30 cellular contexts compared by ENCODE assay signal in genomic region chr12:108116254-108116653, GRCh38. TPM values are rescaled to one million over a fixed set of nuclear protein-coding genes. Genes with fewer than 3 reads are reported as not detected.
DNase-seq lines count a peak whose midpoint lies in the region; ATAC-seq and TF ChIP-seq lines count a peak whose summit lies in the region.
"Had no signal": no experiment of that assay in that cellular context is flagged by ENCODE, and none has a peak within 500 bp of the region (broad histone marks: within the 10 kb centered on the region; RNA-seq: fewer than 3 reads in every experiment).

No MANE protein-coding gene starts in this region.

- CTCF ChIA-PET in CD8-positive, alpha-beta memory T cell (lab: Charles Lee): no interaction called here

- H3K4me2 ChIP-seq in OCI-LY3 (ENCODE audit: low read length): peak overlapping the region; percentile 56
- H3K4me2 ChIP-seq: A549 had no signal

- H3K27me3 ChIP-seq in OCI-LY3 (ENCODE audit: low read depth, low read length) (no peaks in the 10 kb centered on the region), esophagus muscularis mucosa (no peaks in the 10 kb centered on the region)
- no peaks in the 10 kb centered on the region for H3K27me3 ChIP-seq in CD8-positive, alpha-beta memory T cell (ENCODE audit: insufficient read depth, low read length, poor library complexity, severe bottlenecking)

- no peak for ATAC-seq in GM21447 (IDR thresholded peaks at IDR 0.05; ENCODE audit: unreplicated experiment)
- ATAC-seq: A549; CD8-positive, alpha-beta T cell; GM12878; Panc1 had no signal

- H3K27me3 Mint-ChIP-seq in nephron progenitor cell (ENCODE audit: low read depth, poor library complexity): peaks cover 7% of the 10 kb centered on the region
- peaks cover 11 to 23% of the 10 kb centered on the region in 2 donors for H3K27me3 Mint-ChIP-seq in CD8-positive, alpha-beta memory T cell

- H3K79me2 ChIP-seq in OCI-LY3 (ENCODE audit: low read length): no peaks in the 10 kb centered on the region

- DNase-seq in esophagus muscularis mucosa (ENCODE audit: extremely low spot score) (no peak), nephron progenitor cell (no peak), NAMALWA (ENCODE audit: low spot score) (no peak), NCI-H1694 (lab: John Stamatoyannopoulos, UW) (no peak)
- no peak for DNase-seq in CD8-positive, alpha-beta memory T cell
- DNase-seq: AML-193; C1 segment of cervical spinal cord; CD8-positive, alpha-beta T cell; DMS 273 treated with DMSO at 0.1 percent for 48 hours; DMS79; EL; GDM1; GOT3; HCEC 1CT; IMR-90; NCI-H1105; NCI-H1436 treated with DMSO at 0.1 percent for 48 hours; NCI-H1930; NCI-H2107; NCI-H446; NCI-H524 treated with DMSO at 0.1 percent for 48 hours; NCI-H82; SHP77 had no signal

- POLR2A ChIA-PET in CD8-positive, alpha-beta memory T cell (lab: Charles Lee): no interaction called here

- no peaks in the 10 kb centered on the region for H3K36me3 ChIP-seq in OCI-LY3 (replicated peaks; ENCODE audit: low read depth, low read length)
- no peaks in the 10 kb centered on the region for H3K36me3 ChIP-seq in esophagus muscularis mucosa
- no peaks in the 10 kb centered on the region for H3K36me3 ChIP-seq in CD8-positive, alpha-beta memory T cell (ENCODE audit: insufficient read depth, low read length)

- no peaks in the 10 kb centered on the region for H3K9me3 ChIP-seq in OCI-LY3 (ENCODE audit: insufficient read depth, low read length)
- no peaks in the 10 kb centered on the region for H3K9me3 ChIP-seq in esophagus muscularis mucosa
- H3K9me3 ChIP-seq in CD8-positive, alpha-beta memory T cell (ENCODE audit: low read length): no peaks in the 10 kb centered on the region
- H3K9me3 ChIP-seq: A549 had no signal

- WGBS in esophagus muscularis mucosa: 70% methylated on average over 4 of the region's 4 CpGs

- no peaks in the 10 kb centered on the region for H3K36me3 Mint-ChIP-seq in nephron progenitor cell (ENCODE audit: low read depth)
- H3K36me3 Mint-ChIP-seq in CD8-positive, alpha-beta memory T cell: peaks cover 0 to 4% (median 0%) of the 10 kb centered on the region in 3 donors
- H3K36me3 Mint-ChIP-seq: CD8-positive, alpha-beta T cell had no signal

- no peak overlapping the region for H2AFZ ChIP-seq in OCI-LY3 (ENCODE audit: low read depth, low read length)

- peak overlapping the region; percentile 61 for H3K27ac Mint-ChIP-seq in nephron progenitor cell
- H3K27ac Mint-ChIP-seq in CD8-positive, alpha-beta memory T cell: no peak overlapping the region
- H3K27ac Mint-ChIP-seq: CD8-positive, alpha-beta T cell had no signal

- H3K4me1 ChIP-seq in OCI-LY3 (ENCODE audit: low read length) (peaks cover 63% of the 10 kb centered on the region), esophagus muscularis mucosa (peaks cover 16 to 82% (median 69%) of the 10 kb centered on the region in 4 donors)
- no peaks in the 10 kb centered on the region for H3K4me1 ChIP-seq in CD8-positive, alpha-beta memory T cell (ENCODE audit: insufficient read depth, low read length)
- H3K4me1 ChIP-seq: A549 had no signal

- no peak overlapping the region for H3K4me3 Mint-ChIP-seq in nephron progenitor cell
- H3K4me3 Mint-ChIP-seq in CD8-positive, alpha-beta memory T cell: no peak overlapping the region
- H3K4me3 Mint-ChIP-seq: CD8-positive, alpha-beta T cell had no signal

- no peak for TF ChIP-seq POLR2A in esophagus muscularis mucosa (IDR thresholded peaks at IDR 0.05; ENCODE audit: low read depth)

- H4K20me1 ChIP-seq in OCI-LY3 (ENCODE audit: insufficient read depth, low read length): no peaks in the 10 kb centered on the region

- TF ChIP-seq EP300 in esophagus muscularis mucosa (IDR thresholded peaks at IDR 0.05): no peak

- H3K9ac ChIP-seq in OCI-LY3 (ENCODE audit: low read length): peak overlapping the region; percentile 4; the same call in 1 of the 2 replicates

- H3K27ac ChIP-seq in OCI-LY3 (ENCODE audit: low read length) (no peak overlapping the region), esophagus muscularis mucosa (replicated peaks in 1 of 4) (peak overlapping the region; percentile 80 to 86 (median 85))
- no peak overlapping the region for H3K27ac ChIP-seq in CD8-positive, alpha-beta memory T cell (ENCODE audit: low read depth, low read length)
- H3K27ac ChIP-seq: A549, RWPE1 had no signal

- intact Hi-C loops in esophagus muscularis mucosa (cut with DNase I): no loop called here

- H3K4me1 Mint-ChIP-seq in nephron progenitor cell: peaks cover 55% of the 10 kb centered on the region
- H3K4me1 Mint-ChIP-seq in CD8-positive, alpha-beta memory T cell: peaks cover 0 to 9% (median 8%) of the 10 kb centered on the region in 3 donors

- H3K9me3 Mint-ChIP-seq in nephron progenitor cell: peaks cover 7% of the 10 kb centered on the region
- peaks cover 0 to 3% (median 0%) of the 10 kb centered on the region in 5 donors for H3K9me3 Mint-ChIP-seq in CD8-positive, alpha-beta memory T cell
- H3K9me3 Mint-ChIP-seq: CD8-positive, alpha-beta T cell had no signal

- 0 out of 2 replicates have a peak overlapping the region, but pooled peaks have one; percentile 17 for H3K4me3 ChIP-seq in OCI-LY3 (ENCODE audit: low read length)
- H3K4me3 ChIP-seq in esophagus muscularis mucosa: no peak overlapping the region
- H3K4me3 ChIP-seq in CD8-positive, alpha-beta memory T cell (ENCODE audit: low read length): no peak overlapping the region
- H3K4me3 ChIP-seq: A549, GM12878 had no signal

- TF ChIP-seq CTCF in OCI-LY3 (IDR thresholded peaks at IDR 0.05; ENCODE audit: low read depth, low read length) (no peak), esophagus muscularis mucosa (IDR thresholded peaks at IDR 0.05) (no peak), nephron progenitor cell (IDR thresholded peaks at IDR 0.05) (no peak)

RNA-seq across cellular contexts. Expression of gene WSCD2, which starts 12.8 kb away (rescaled TPM):
- total RNA-seq in esophagus muscularis mucosa: 10 to 100 TPM; 24.7 to 47.9 (median 30.4) TPM
- total RNA-seq in CD8-positive, alpha-beta memory T cell: not detected
- 0.39 TPM for polyA plus RNA-seq in CD8-positive, alpha-beta memory T cell
- total RNA-seq: CD8-positive, alpha-beta T cell; GM12878; IMR-90; SK-MEL-5 had no signal
- polyA plus RNA-seq: A549, IMR-90 had no signal

Comparison
In these comparisons a context has a peak if more than half of its experiments do, and no peak if none do; other contexts are left out.
1. H3K27ac ChIP-seq: peak in esophagus muscularis mucosa (4 of 4); none in OCI-LY3 (single experiment) and CD8-positive, alpha-beta memory T cell (single experiment).
2. RNA of gene WSCD2, which starts 12.8 kb away (total RNA-seq): 24.7 to 47.9 TPM in esophagus muscularis mucosa; not detected in CD8-positive, alpha-beta memory T cell; every median in the first group is over 10 times any median in the second.